Comparison of ENCODE assay signal across 8 cellular contexts in genomic region chr17:1060991-1061390, GRCh38.
A peak's percentile ranks its signal among the peaks of the same experiment; 100 is the strongest.
DNase-seq lines count a peak whose midpoint lies in the region; ATAC-seq and TF ChIP-seq lines count a peak whose summit lies in the region.

No MANE protein-coding gene starts in this region.

- no peak overlapping the region for H2BK120ac ChIP-seq in neuronal stem cell (ENCODE audit: low read depth, low read length)

- CTCF ChIA-PET in activated CD4-positive, alpha-beta T cell treated with anti-CD3 and anti-CD28 coated beads, Interleukin-2, amount 10 ng/mL, durations not matched to agents 7 days and 5 days (lab: Charles Lee): no interaction called here

- H3K4me1 Mint-ChIP-seq in activated CD4-positive, alpha-beta T cell treated with anti-CD3 and anti-CD28 coated beads, Interleukin-2, amount 10 ng/mL, durations not matched to agents 7 days and 5 days: no peaks in the 10 kb centered on the region

- no peak overlapping the region for H3K23ac ChIP-seq in neuronal stem cell (ENCODE audit: low read depth, low read length, poor library complexity)

- no peak overlapping the region for H2BK12ac ChIP-seq in neuronal stem cell (ENCODE audit: low read length)

- POLR2A ChIA-PET in activated CD4-positive, alpha-beta T cell treated with anti-CD3 and anti-CD28 coated beads, Interleukin-2, amount 10 ng/mL, durations not matched to agents 7 days and 5 days (lab: Charles Lee): no interaction called here

- H3K9me3 ChIP-seq in thoracic aorta (no peaks in the 10 kb centered on the region), neuronal stem cell (replicated peaks in 1 of 2; ENCODE audit: control insufficient read depth in 2 of 2, insufficient read depth in 1 of 2, low read depth in 1 of 2, low read length in 2 of 2) (peaks cover 2 to 10% of the 10 kb centered on the region in 2 donors), BE2C (no peaks in the 10 kb centered on the region)

- DNase-seq in activated CD8-positive, alpha-beta memory T cell treated with anti-CD3 and anti-CD28 coated beads, Interleukin-2, amount 50 U/mL, for 4 hours: peak; percentile 24
- no peak for DNase-seq in activated CD8-positive, alpha-beta memory T cell treated with anti-CD3 and anti-CD28 coated beads, Interleukin-2, amount 50 U/mL, for 48 hours
- DNase-seq in activated CD4-positive, alpha-beta T cell treated with anti-CD3 and anti-CD28 coated beads, Interleukin-2, amount 10 ng/mL, durations not matched to agents 7 days and 5 days: peak; percentile 15
- peak; percentile 65 for DNase-seq in Right ventricle myocardium superior
- peak; percentile 53 for DNase-seq in thoracic aorta (ENCODE audit: low spot score)
- no peak for DNase-seq in neuronal stem cell (ENCODE audit: low spot score)
- DNase-seq in putamen (ENCODE audit: low spot score): no peak
- no peak for DNase-seq in BE2C

- H2AK5ac ChIP-seq in neuronal stem cell (ENCODE audit: low read depth, low read length): no peak overlapping the region

- peak; percentile 21 for ATAC-seq in Right ventricle myocardium superior (ENCODE audit: poor library complexity)
- ATAC-seq in thoracic aorta (ENCODE audit: insufficient number of reproducible peaks, low FRiP score, low read depth): no peak

- H2BK5ac ChIP-seq in neuronal stem cell (ENCODE audit: low read length): no peak overlapping the region

- no CpG with 5 or more reads among the region's 11 CpGs for WGBS in neuronal stem cell (ENCODE audit: extremely low coverage in 2 of 2, insufficient read length in 2 of 2, insufficient replicate concordance in 1 of 2), 2 donors

- H4K8ac ChIP-seq in neuronal stem cell (ENCODE audit: low read depth, low read length): no peak overlapping the region

- H3K4me2 ChIP-seq in neuronal stem cell (ENCODE audit: insufficient read depth, low read length, poor library complexity, severe bottlenecking): no peak overlapping the region

- H3K9ac ChIP-seq in neuronal stem cell (ENCODE audit: low read depth, low read length, poor library complexity): no peak overlapping the region

- no peak overlapping the region for H3K27ac Mint-ChIP-seq in activated CD4-positive, alpha-beta T cell treated with anti-CD3 and anti-CD28 coated beads, Interleukin-2, amount 10 ng/mL, durations not matched to agents 7 days and 5 days

- peaks cover under 1% of the 10 kb centered on the region for H3K9me3 Mint-ChIP-seq in activated CD4-positive, alpha-beta T cell treated with anti-CD3 and anti-CD28 coated beads, Interleukin-2, amount 10 ng/mL, durations not matched to agents 7 days and 5 days

- H3K36me3 Mint-ChIP-seq in activated CD4-positive, alpha-beta T cell treated with anti-CD3 and anti-CD28 coated beads, Interleukin-2, amount 10 ng/mL, durations not matched to agents 7 days and 5 days (ENCODE audit: low read depth): peaks cover 48% of the 10 kb centered on the region

- H3K4me1 ChIP-seq in thoracic aorta (ENCODE audit: control insufficient read depth in 1 of 2, low read depth in 2 of 2) (no peaks in the 10 kb centered on the region), neuronal stem cell (ENCODE audit: control insufficient read depth in 2 of 2, insufficient read depth in 1 of 2, low read depth in 1 of 2, low read length in 2 of 2) (no peaks in the 10 kb centered on the region), BE2C (no peaks in the 10 kb centered on the region)

- no peak overlapping the region for H2BK15ac ChIP-seq in neuronal stem cell (ENCODE audit: low read length)

- no peak overlapping the region for H3K14ac ChIP-seq in neuronal stem cell (ENCODE audit: low read length)

- H3K4me3 Mint-ChIP-seq in activated CD4-positive, alpha-beta T cell treated with anti-CD3 and anti-CD28 coated beads, Interleukin-2, amount 10 ng/mL, durations not matched to agents 7 days and 5 days: no peak overlapping the region

- H3K18ac ChIP-seq in neuronal stem cell (ENCODE audit: low read length): no peak overlapping the region

- intact Hi-C loops in Right ventricle myocardium superior (cut with DNase I): no loop called here

- H4K91ac ChIP-seq in neuronal stem cell (ENCODE audit: low read depth, low read length, poor library complexity): no peak overlapping the region

- TF ChIP-seq CTCF in thoracic aorta (IDR thresholded peaks at IDR 0.05): no peak
- no peak for TF ChIP-seq CTCF in BE2C (IDR thresholded peaks at IDR 0.05; ENCODE audit: low read depth, low read length)

- no peak overlapping the region for H3K4ac ChIP-seq in neuronal stem cell (ENCODE audit: low read length)

- H3K36me3 ChIP-seq in thoracic aorta (peaks cover 55% of the 10 kb centered on the region), neuronal stem cell (replicated peaks in 1 of 2; ENCODE audit: control insufficient read depth in 2 of 2, insufficient read depth in 2 of 2, low read length in 2 of 2) (peaks cover 19 to 55% of the 10 kb centered on the region in 2 donors), BE2C (no peaks in the 10 kb centered on the region; the same call in 1 of the 2 replicates)

- no peaks in the 10 kb centered on the region for H3K27me3 Mint-ChIP-seq in activated CD4-positive, alpha-beta T cell treated with anti-CD3 and anti-CD28 coated beads, Interleukin-2, amount 10 ng/mL, durations not matched to agents 7 days and 5 days

- H2AFZ ChIP-seq in neuronal stem cell (ENCODE audit: low read length): no peak overlapping the region

- H3K4me3 ChIP-seq in thoracic aorta: no peak overlapping the region
- no peak overlapping the region for H3K4me3 ChIP-seq in neuronal stem cell (ENCODE audit: low read length in 2 of 2)
- no peak overlapping the region for H3K4me3 ChIP-seq in BE2C (ENCODE audit: low read depth, low read length)

- H3K27me3 ChIP-seq in thoracic aorta (replicated peaks; ENCODE audit: insufficient read depth): no peaks in the 10 kb centered on the region
- no peaks in the 10 kb centered on the region for H3K27me3 ChIP-seq in neuronal stem cell (ENCODE audit: control insufficient read depth in 3 of 3, insufficient read depth in 3 of 3, low read depth in 1 of 3, low read length in 3 of 3)
- no peaks in the 10 kb centered on the region for H3K27me3 ChIP-seq in BE2C

- H3K27ac ChIP-seq in thoracic aorta (no peak overlapping the region), neuronal stem cell (replicated peaks; ENCODE audit: low read length) (no peak overlapping the region)

- H3K79me1 ChIP-seq in neuronal stem cell (ENCODE audit: low read depth, low read length): peaks cover 2% of the 10 kb centered on the region

Comparison
In these comparisons a context has a peak if more than half of its experiments do, and no peak if none do; other contexts are left out.
1. DNase-seq: peak in activated CD8-positive, alpha-beta memory T cell treated with anti-CD3 and anti-CD28 coated beads, Interleukin-2, amount 50 U/mL, for 4 hours (single experiment), activated CD4-positive, alpha-beta T cell treated with anti-CD3 and anti-CD28 coated beads, Interleukin-2, amount 10 ng/mL, durations not matched to agents 7 days and 5 days (single experiment), Right ventricle myocardium superior (single experiment) and thoracic aorta (single experiment); none in activated CD8-positive, alpha-beta memory T cell treated with anti-CD3 and anti-CD28 coated beads, Interleukin-2, amount 50 U/mL, for 48 hours (single experiment), neuronal stem cell (single experiment), putamen (single experiment) and BE2C (single experiment).